13 cellular contexts compared by ENCODE assay signal in genomic region chr16:88384222-88385111, GRCh38. TPM values are rescaled to one million over a fixed set of nuclear protein-coding genes. Genes with fewer than 3 reads are reported as not detected.
DNase-seq lines count a peak whose midpoint lies in the region; ATAC-seq, FAIRE-seq and TF ChIP-seq lines count a peak whose summit lies in the region.
"Had no signal": no experiment of that assay in that cellular context is flagged by ENCODE, and none has a peak within 500 bp of the region (broad histone marks: within the 10 kb centered on the region; RNA-seq: fewer than 3 reads in every experiment).

No MANE protein-coding gene starts in this region.

- DNase-seq in MG63 (no peak), astrocyte (ENCODE audit: low read depth) (no peak), left lung (peak; percentile 14 to 20), NCI-H1436 treated with DMSO at 0.1 percent for 48 hours (lab: John Stamatoyannopoulos, UW) (no peak), left colon (no peak)
- DNase-seq: activated CD4-positive, alpha-beta memory T cell treated with anti-CD3 and anti-CD28 coated beads, Interleukin-2, amount 10 ng/mL, durations not matched to agents 7 days and 5 days; GF-D8; NCI-H1048; occipital lobe had no signal

- H2AFZ ChIP-seq in astrocyte (ENCODE audit: low read depth, low read length), result peak overlapping the region; percentile 50

- FAIRE-seq in astrocyte (lab: Jason Lieb, UNC), result no peak
- FAIRE-seq: RCC 7860 had no signal

- H3K36me3 Mint-ChIP-seq in astrocyte (ENCODE audit: low read depth, unreplicated experiment), result peaks cover 15% of the 10 kb centered on the region

- H4K20me1 ChIP-seq in astrocyte (ENCODE audit: insufficient read depth, low read length), result peaks cover 51% of the 10 kb centered on the region

- peaks cover 4% of the 10 kb centered on the region for H3K9me3 Mint-ChIP-seq in astrocyte (ENCODE audit: unreplicated experiment)
- H3K9me3 Mint-ChIP-seq: activated CD4-positive, alpha-beta memory T cell treated with anti-CD3 and anti-CD28 coated beads, Interleukin-2, amount 10 ng/mL, durations not matched to agents 7 days and 5 days had no signal

- H3K36me3 ChIP-seq in MG63, result no peaks in the 10 kb centered on the region
- H3K36me3 ChIP-seq in astrocyte (ENCODE audit: insufficient read depth, low read length), result no peaks in the 10 kb centered on the region
- H3K36me3 ChIP-seq in left lung, result no peaks in the 10 kb centered on the region
- H3K36me3 ChIP-seq in stomach smooth muscle (ENCODE audit: control insufficient read depth in 2 of 2, insufficient read depth in 2 of 2, low read length in 2 of 2), result no peaks in the 10 kb centered on the region

- H3K4me3 ChIP-seq in MG63, result peak overlapping the region; percentile 46
- H3K4me3 ChIP-seq in astrocyte (ENCODE audit: insufficient read depth, low read depth, low read length), result peak overlapping the region; percentile 74
- H3K4me3 ChIP-seq in left lung, result no peak overlapping the region
- peak overlapping the region; percentile 12 to 52 for H3K4me3 ChIP-seq in stomach smooth muscle (ENCODE audit: low read length in 2 of 2)

- peak overlapping the region; percentile 71 for H3K27ac ChIP-seq in astrocyte (ENCODE audit: low read depth, low read length)
- no peak overlapping the region for H3K27ac ChIP-seq in left lung
- no peak overlapping the region for H3K27ac ChIP-seq in stomach smooth muscle (ENCODE audit: low read length)

- ATAC-seq in left lung (no peak), HG03095 (IDR thresholded peaks at IDR 0.05; ENCODE audit: unreplicated experiment) (no peak), GM19455 (IDR thresholded peaks at IDR 0.05; ENCODE audit: unreplicated experiment) (no peak), left colon (no peak)

- peaks cover 3% of the 10 kb centered on the region for H3K27me3 Mint-ChIP-seq in astrocyte (ENCODE audit: low read depth, unreplicated experiment)

- intact Hi-C loops in left lung (cut with DNase I), result no loop called here
- intact Hi-C loops in left colon (cut with DNase I, micrococcal nuclease), result no loop called here

- H3K27ac Mint-ChIP-seq in astrocyte (ENCODE audit: unreplicated experiment), result peak overlapping the region; percentile 88
- H3K27ac Mint-ChIP-seq: activated CD4-positive, alpha-beta memory T cell treated with anti-CD3 and anti-CD28 coated beads, Interleukin-2, amount 10 ng/mL, durations not matched to agents 7 days and 5 days had no signal

- peaks cover 61% of the 10 kb centered on the region for H3K79me2 ChIP-seq in astrocyte (ENCODE audit: insufficient read depth, low read length)

- H3K9me3 ChIP-seq in MG63 (no peaks in the 10 kb centered on the region), astrocyte (ENCODE audit: insufficient read depth, low read depth, low read length) (no peaks in the 10 kb centered on the region), left lung (no peaks in the 10 kb centered on the region), stomach smooth muscle (ENCODE audit: control insufficient read depth in 2 of 2, low read length in 2 of 2) (no peaks in the 10 kb centered on the region)

- peaks cover 35% of the 10 kb centered on the region for H3K4me1 ChIP-seq in astrocyte (ENCODE audit: insufficient read depth, low read length)
- peaks cover 0 to 10% of the 10 kb centered on the region in 2 donors for H3K4me1 ChIP-seq in left lung
- peaks cover 7% of the 10 kb centered on the region for H3K4me1 ChIP-seq in stomach smooth muscle (ENCODE audit: control insufficient read depth, insufficient read depth, low read length)

- H3K27me3 ChIP-seq in MG63 (no peaks in the 10 kb centered on the region), astrocyte (ENCODE audit: insufficient read depth, low read length) (no peaks in the 10 kb centered on the region), left lung (peaks cover 14 to 81% of the 10 kb centered on the region in 2 donors), stomach smooth muscle (ENCODE audit: control insufficient read depth in 1 of 2, insufficient read depth in 2 of 2, low read length in 2 of 2) (peaks cover 44 to 56% of the 10 kb centered on the region in 2 donors)

- peak overlapping the region; percentile 88 for H3K4me3 Mint-ChIP-seq in astrocyte (ENCODE audit: unreplicated experiment)
- H3K4me3 Mint-ChIP-seq: activated CD4-positive, alpha-beta memory T cell treated with anti-CD3 and anti-CD28 coated beads, Interleukin-2, amount 10 ng/mL, durations not matched to agents 7 days and 5 days had no signal

- peak overlapping the region; percentile 90 for H3K4me2 ChIP-seq in astrocyte (ENCODE audit: low read length)

- H3K9ac ChIP-seq in astrocyte (ENCODE audit: low read length), result peak overlapping the region; percentile 86
- no peak overlapping the region for H3K9ac ChIP-seq in stomach smooth muscle (ENCODE audit: low read length in 2 of 2)

- H3K4me1 Mint-ChIP-seq in astrocyte (ENCODE audit: low read depth, unreplicated experiment), result peaks cover 11% of the 10 kb centered on the region
- H3K4me1 Mint-ChIP-seq: activated CD4-positive, alpha-beta memory T cell treated with anti-CD3 and anti-CD28 coated beads, Interleukin-2, amount 10 ng/mL, durations not matched to agents 7 days and 5 days had no signal

- TF ChIP-seq CTCF in astrocyte (IDR thresholded peaks at IDR 0.05; ENCODE audit: insufficient read depth, low read depth, low read length), result no peak
- TF ChIP-seq CTCF in left lung (IDR thresholded peaks at IDR 0.05), result no peak

RNA-seq across cellular contexts. Expression of gene ZNF469, which starts 1.7 kb away (rescaled TPM):
- 0.67 and 0.82 TPM in 2 replicates for total RNA-seq in MG63 (2014; rRNA removed; shearing (Covaris generic); ENCODE audit: low replicate concordance)
- total RNA-seq in astrocyte, result 17.7 and 29.4 TPM in 2 replicates
- 1 to 10 TPM; 2.1 to 5.5 TPM for total RNA-seq in left lung
- total RNA-seq in left colon, result under 1 TPM; 0.27 to 0.70 TPM

Comparison
In these comparisons a context has a peak if more than half of its experiments do, and no peak if none do; other contexts are left out.
1. DNase-seq: peak in left lung (2 of 2); none in MG63 (single experiment), astrocyte (single experiment), NCI-H1436 treated with DMSO at 0.1 percent for 48 hours (single experiment) and left colon (0 of 2).
2. H3K4me3 ChIP-seq: peak in MG63 (single experiment), astrocyte (single experiment) and stomach smooth muscle (2 of 2); none in left lung (0 of 2).